Comparison of ENCODE assay signal across 8 cellular contexts in the genomic region with DNA sequence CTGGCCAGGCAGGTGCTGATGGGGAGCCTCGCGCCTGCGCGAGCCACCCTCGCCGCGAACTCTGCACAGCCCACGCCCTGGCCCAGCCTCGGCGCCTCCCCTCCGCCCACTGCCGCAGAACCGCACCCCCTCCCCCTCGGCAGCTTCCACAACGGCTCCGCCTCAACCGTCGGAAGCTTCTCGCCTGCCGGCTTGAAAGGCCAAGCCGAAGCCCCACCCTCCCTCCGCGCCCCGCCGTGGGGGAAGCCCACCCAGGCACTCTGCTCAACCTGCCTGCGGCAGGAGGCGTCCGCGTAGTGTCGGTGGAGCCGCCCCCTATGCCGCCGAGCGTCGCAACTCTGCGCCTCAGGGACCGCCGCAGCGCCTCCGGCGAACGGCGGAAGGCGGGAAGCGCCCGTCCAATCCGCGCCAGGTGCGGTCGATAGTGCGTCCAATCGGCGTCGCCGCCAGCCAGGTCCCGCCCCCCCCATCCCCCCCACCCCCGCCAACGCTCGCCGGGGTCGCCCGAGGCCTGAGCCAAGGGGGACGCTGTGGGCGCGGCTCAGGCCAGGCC. TPM values are rescaled to one million over a fixed set of nuclear protein-coding genes. Genes with fewer than 3 reads are reported as not detected.
A peak's percentile ranks its signal among the peaks of the same experiment; 100 is the strongest.
DNase-seq lines count a peak whose midpoint lies in the region; ATAC-seq and TF ChIP-seq lines count a peak whose summit lies in the region.

A gene with protein sequence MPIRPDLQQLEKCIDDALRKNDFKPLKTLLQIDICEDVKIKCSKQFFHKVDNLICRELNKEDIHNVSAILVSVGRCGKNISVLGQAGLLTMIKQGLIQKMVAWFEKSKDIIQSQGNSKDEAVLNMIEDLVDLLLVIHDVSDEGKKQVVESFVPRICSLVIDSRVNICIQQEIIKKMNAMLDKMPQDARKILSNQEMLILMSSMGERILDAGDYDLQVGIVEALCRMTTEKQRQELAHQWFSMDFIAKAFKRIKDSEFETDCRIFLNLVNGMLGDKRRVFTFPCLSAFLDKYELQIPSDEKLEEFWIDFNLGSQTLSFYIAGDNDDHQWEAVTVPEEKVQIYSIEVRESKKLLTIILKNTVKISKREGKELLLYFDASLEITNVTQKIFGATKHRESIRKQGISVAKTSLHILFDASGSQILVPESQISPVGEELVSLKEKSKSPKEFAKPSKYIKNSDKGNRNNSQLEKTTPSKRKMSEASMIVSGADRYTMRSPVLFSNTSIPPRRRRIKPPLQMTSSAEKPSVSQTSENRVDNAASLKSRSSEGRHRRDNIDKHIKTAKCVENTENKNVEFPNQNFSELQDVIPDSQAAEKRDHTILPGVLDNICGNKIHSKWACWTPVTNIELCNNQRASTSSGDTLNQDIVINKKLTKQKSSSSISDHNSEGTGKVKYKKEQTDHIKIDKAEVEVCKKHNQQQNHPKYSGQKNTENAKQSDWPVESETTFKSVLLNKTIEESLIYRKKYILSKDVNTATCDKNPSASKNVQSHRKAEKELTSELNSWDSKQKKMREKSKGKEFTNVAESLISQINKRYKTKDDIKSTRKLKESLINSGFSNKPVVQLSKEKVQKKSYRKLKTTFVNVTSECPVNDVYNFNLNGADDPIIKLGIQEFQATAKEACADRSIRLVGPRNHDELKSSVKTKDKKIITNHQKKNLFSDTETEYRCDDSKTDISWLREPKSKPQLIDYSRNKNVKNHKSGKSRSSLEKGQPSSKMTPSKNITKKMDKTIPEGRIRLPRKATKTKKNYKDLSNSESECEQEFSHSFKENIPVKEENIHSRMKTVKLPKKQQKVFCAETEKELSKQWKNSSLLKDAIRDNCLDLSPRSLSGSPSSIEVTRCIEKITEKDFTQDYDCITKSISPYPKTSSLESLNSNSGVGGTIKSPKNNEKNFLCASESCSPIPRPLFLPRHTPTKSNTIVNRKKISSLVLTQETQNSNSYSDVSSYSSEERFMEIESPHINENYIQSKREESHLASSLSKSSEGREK (N-terminal part only) (minus strand): TSS at position 342 of the 553 bp plus-strand sequence. CDS start 11,224 bp downstream, outside the sequence.

- H3K27me3 Mint-ChIP-seq in naive B cell: no peaks in the 10 kb centered on the region

- H3K9me3 Mint-ChIP-seq in naive B cell: no peaks in the 10 kb centered on the region

- H3K4me1 ChIP-seq in stomach: peaks cover 18 to 72% (median 47%) of the 10 kb centered on the region in 4 donors

- TF ChIP-seq CTCF in epithelial cell of proximal tubule (conservative IDR thresholded peaks at IDR 0.05; ENCODE audit: low read depth, low read length) (no peak), stomach (IDR thresholded peaks at IDR 0.05) (no peak)

- peak within 1 kb of the TSS; percentile 72 to 93 (median 84) for H3K4me3 Mint-ChIP-seq in naive B cell

- 18 to 51% (median 27%) methylated on average over 17 to 65 of the region's 65 CpGs for WGBS in stomach, 5 donors

- H3K27me3 ChIP-seq in stomach: no peaks in the 10 kb centered on the region

- peak within 1 kb of the TSS; percentile 75 for H3K4me3 ChIP-seq in epithelial cell of proximal tubule (ENCODE audit: low read depth, low read length)
- peak within 1 kb of the TSS; percentile 62 to 78 (median 73) for H3K4me3 ChIP-seq in stomach

- TF ChIP-seq POLR2A in stomach (IDR thresholded peaks at IDR 0.05): no peak

- H3K27ac Mint-ChIP-seq in naive B cell: peak within 1 kb of the TSS in 3 of 6 donors; percentile 63 to 88 (median 69)

- H3K27ac ChIP-seq in stomach: peak within 1 kb of the TSS; percentile 75 to 92 (median 83)

- no peaks in the 10 kb centered on the region for H3K9me3 ChIP-seq in stomach

- H3K36me3 Mint-ChIP-seq in naive B cell: no peaks in the 10 kb centered on the region

- peaks cover 0 to 18% (median 8%) of the 10 kb centered on the region in 3 donors for H3K4me1 Mint-ChIP-seq in naive B cell

- DNase-seq in DMS114 treated with DMSO at 0.1 percent for 48 hours (lab: John Stamatoyannopoulos, UW; ENCODE audit: unreplicated experiment): peak; percentile 70
- DNase-seq in activated CD8-positive, alpha-beta memory T cell treated with anti-CD3 and anti-CD28 coated beads, Interleukin-2, amount 50 U/mL, for 24 hours (ENCODE audit: extremely low read depth): peak; percentile 17
- DNase-seq in epithelial cell of proximal tubule (ENCODE audit: low read depth): no peak
- DNase-seq in naive B cell: peak; percentile 53
- DNase-seq in stomach: peak; percentile 61
- DNase-seq in SIG-M5 (lab: John Stamatoyannopoulos, UW): no peak
- no peak for DNase-seq in NCI-H2029 treated with DMSO at 0.1 percent for 48 hours (lab: John Stamatoyannopoulos, UW)

- H3K36me3 ChIP-seq in stomach: no peaks in the 10 kb centered on the region

- intact Hi-C loops in stomach (cut with DNase I; ENCODE audit: low total_unique reads): no loop called here

- peak; percentile 28 for ATAC-seq in HG03571 (IDR thresholded peaks at IDR 0.05; ENCODE audit: unreplicated experiment)
- ATAC-seq in naive B cell (ENCODE audit: low read depth in 2 of 2): peak; percentile 75 to 80

- no peak for TF ChIP-seq EP300 in stomach (IDR thresholded peaks at IDR 0.05)

RNA-seq across cellular contexts. Expression of the gene that starts here (rescaled TPM):
- 0.29 and 1.2 TPM in 2 replicates for total RNA-seq in epithelial cell of proximal tubule
- polyA plus RNA-seq in naive B cell (ENCODE audit: low read depth in 6 of 6): 1 to 10 TPM in 1 of 6 donors, under 1 TPM in 4, not detected in 1; 0.10 to 1.1 (median 0.35) TPM
- total RNA-seq in stomach: 10 to 100 TPM in 2 of 5 donors, 1 to 10 TPM in 3; 1.4 to 14.6 (median 9.8) TPM
- polyA plus RNA-seq in stomach: 1 to 10 TPM; 1.9 to 4.9 (median 2.3) TPM

Comparison
In these comparisons a context has a peak if more than half of its experiments do, and no peak if none do; other contexts are left out.
1. DNase-seq: peak in DMS114 treated with DMSO at 0.1 percent for 48 hours (single experiment), activated CD8-positive, alpha-beta memory T cell treated with anti-CD3 and anti-CD28 coated beads, Interleukin-2, amount 50 U/mL, for 24 hours (single experiment), naive B cell (single experiment) and stomach (single experiment); none in epithelial cell of proximal tubule (single experiment), SIG-M5 (single experiment) and NCI-H2029 treated with DMSO at 0.1 percent for 48 hours (single experiment).